29 cellular contexts compared by ENCODE assay signal in genomic region chr19:52473655-52474350, GRCh38. TPM values are rescaled to one million over a fixed set of nuclear protein-coding genes. Genes with fewer than 3 reads are reported as not detected.
"Had no signal": no experiment of that assay in that cellular context is flagged by ENCODE, and none has a peak within 500 bp of the region (broad histone marks: within the 10 kb centered on the region; RNA-seq: fewer than 3 reads in every experiment).

No MANE protein-coding gene starts in this region.

- H3K27me3 Mint-ChIP-seq: activated CD4-positive, alpha-beta T cell treated with anti-CD3 and anti-CD28 coated beads, Interleukin-2, amount 10 ng/mL, durations not matched to agents 7 days and 5 days; activated naive CD8-positive, alpha-beta T cell; brain; central memory CD8-positive, alpha-beta T cell; progenitor cell of endocrine pancreas had no signal

- H3K27ac ChIP-seq: coronary artery, esophagus squamous epithelium, right atrium auricular region, skin epidermis, transverse colon, vagina had no signal

- H3K27ac Mint-ChIP-seq: activated CD4-positive, alpha-beta T cell treated with anti-CD3 and anti-CD28 coated beads, Interleukin-2, amount 10 ng/mL, durations not matched to agents 7 days and 5 days; activated naive CD8-positive, alpha-beta T cell; brain; nephron; progenitor cell of endocrine pancreas had no signal

- H3K4me1 Mint-ChIP-seq: activated CD4-positive, alpha-beta T cell treated with anti-CD3 and anti-CD28 coated beads, Interleukin-2, amount 10 ng/mL, durations not matched to agents 7 days and 5 days; brain; central memory CD8-positive, alpha-beta T cell; nephron had no signal

- DNase-seq: activated CD4-positive, alpha-beta T cell treated with anti-CD3 and anti-CD28 coated beads, Interleukin-2, amount 10 ng/mL, durations not matched to agents 7 days and 5 days; activated CD4-positive, CD25-positive, alpha-beta regulatory T cell; activated CD8-positive, alpha-beta memory T cell treated with anti-CD3 and anti-CD28 coated beads, Interleukin-2, amount 50 U/mL, for 48 hours; activated gamma-delta T cell treated with Interleukin-2 at 50 U/mL for 16 hours; amygdala; effector CD4-positive, alpha-beta T cell; esophagus squamous epithelium; foreskin fibroblast; glutamatergic neuron; hypothalamus; kidney glomerular epithelial cell; left ventricle myocardium superior; mesendoderm; occipital lobe; stimulated activated CD4-positive, alpha-beta T cell treated with anti-CD3 and anti-CD28 coated beads, Interleukin-15, amount 100 ng/mL, for 24 hours; stimulated activated CD4-positive, alpha-beta T cell treated with anti-CD3 and anti-CD28 coated beads, Interleukin-4, amount 100 ng/mL, for 1 hour; stimulated activated naive CD4-positive, alpha-beta T cell; substantia nigra; transverse colon had no signal

- H3K27me3 ChIP-seq: esophagus squamous epithelium, right atrium auricular region, transverse colon, vagina had no signal

- H3K4me1 ChIP-seq: esophagus squamous epithelium, right atrium auricular region, transverse colon, vagina had no signal

- H3K36me3 ChIP-seq: esophagus squamous epithelium, right atrium auricular region, transverse colon had no signal

- H3K4me3 ChIP-seq: coronary artery, esophagus squamous epithelium, right atrium auricular region, skin epidermis, transverse colon, vagina had no signal

- H3K4me3 Mint-ChIP-seq: activated CD4-positive, alpha-beta T cell treated with anti-CD3 and anti-CD28 coated beads, Interleukin-2, amount 10 ng/mL, durations not matched to agents 7 days and 5 days; activated naive CD8-positive, alpha-beta T cell; brain; central memory CD8-positive, alpha-beta T cell; nephron had no signal

- FAIRE-seq: endothelial cell of umbilical vein had no signal

RNA-seq across cellular contexts. Expression of gene ZNF534, which starts 44.9 kb away (rescaled TPM):
- total RNA-seq: activated CD4-positive, alpha-beta T cell treated with anti-CD3 and anti-CD28 coated beads, Interleukin-2, amount 10 ng/mL, durations not matched to agents 7 days and 5 days; endothelial cell of umbilical vein; transverse colon; vagina had no signal
- polyA plus RNA-seq: endothelial cell of umbilical vein had no signal
